13 cellular contexts compared by ENCODE assay signal in genomic region chr11:68077617-68078592, GRCh38. TPM values are rescaled to one million over a fixed set of nuclear protein-coding genes. Genes with fewer than 3 reads are reported as not detected.
DNase-seq lines count a peak whose midpoint lies in the region; ATAC-seq and TF ChIP-seq lines count a peak whose summit lies in the region.
"Had no signal": no experiment of that assay in that cellular context is flagged by ENCODE, and none has a peak within 500 bp of the region (broad histone marks: within the 10 kb centered on the region; RNA-seq: fewer than 3 reads in every experiment).

No MANE protein-coding gene starts in this region.

- POLR2A ChIA-PET in IMR-90 (lab: Charles Lee; ENCODE audit: unreplicated experiment), result no interaction called here

- in situ Hi-C loops in IMR-90 (cut with MboI; ENCODE audit: low sequenced_read_pairs), result no loop called here
- in situ Hi-C loops in transverse colon (cut with MboI; ENCODE audit: low pct_ligation_motif_present in 1 of 4, low pct_unique_long_range_greater_than_20kb in 1 of 4, low sequenced_read_pairs in 3 of 4), result loop anchor here in 1 of 4 donors (10.0 kb wide), 1 partner anchor 87 kb away; no protein-coding TSS in a partner anchor

- peaks cover 6% of the 10 kb centered on the region for H3K9me1 ChIP-seq in IMR-90 (ENCODE audit: insufficient read depth, low read length)

- H3K4me2 ChIP-seq in IMR-90 (ENCODE audit: low read depth, low read length), result no peak overlapping the region

- no TSS peak for BruUV-seq in IMR-90 (replicated peaks; lab: Mats Ljungman, UMichigan)

- no peak overlapping the region; the same call in 1 of the 2 replicates for H3K23ac ChIP-seq in IMR-90 (ENCODE audit: low read depth, low read length)

- H2BK15ac ChIP-seq in IMR-90 (ENCODE audit: low read depth, low read length), result no peak overlapping the region

- TF ChIP-seq CTCF in IMR-90 (conservative IDR thresholded peaks at IDR 0.05; ENCODE audit: low read depth, low read length) (no peak), transverse colon (IDR thresholded peaks at IDR 0.05) (no peak)

- H2BK120ac ChIP-seq in IMR-90 (ENCODE audit: low read depth, low read length), result no peak overlapping the region

- no peak overlapping the region for H2BK20ac ChIP-seq in IMR-90 (ENCODE audit: low read depth, low read length)

- H3K56ac ChIP-seq in IMR-90 (ENCODE audit: extremely low read depth, insufficient read depth, low read length), result no peak overlapping the region

- no peak overlapping the region for H2AK5ac ChIP-seq in IMR-90 (ENCODE audit: low read depth, low read length)

- 84% methylated on average over 4 of the region's 8 CpGs; no CpG with 5 or more reads in 1 of the 2 experiments for WGBS in IMR-90 (ENCODE audit: extremely low coverage in 2 of 2, insufficient read length in 1 of 2), 2 experiments
- WGBS in transverse colon (ENCODE audit: low coverage in 1 of 2), 2 donors, result 76% methylated on average over 7 to 8 of the region's 8 CpGs

- H3K14ac ChIP-seq in IMR-90 (replicated peaks; ENCODE audit: low read depth, low read length), result no peak overlapping the region; the same call in 1 of the 2 replicates

- H3K9me3 ChIP-seq in IMR-90 (ENCODE audit: control insufficient read depth, insufficient read depth, low read length) (no peaks in the 10 kb centered on the region), transverse colon (no peaks in the 10 kb centered on the region)
- H3K9me3 ChIP-seq in effector memory CD4-positive, alpha-beta T cell (ENCODE audit: control insufficient read depth, low read length), result no peaks in the 10 kb centered on the region
- H3K9me3 ChIP-seq: ascending aorta had no signal

- H3K4ac ChIP-seq in IMR-90 (ENCODE audit: low read depth, low read length), result no peak overlapping the region

- no peak overlapping the region for H4K5ac ChIP-seq in IMR-90 (ENCODE audit: low read depth, low read length)

- H4K8ac ChIP-seq in IMR-90 (ENCODE audit: low read depth in 2 of 2, low read length in 2 of 2), result no peak overlapping the region

- no peak for TF ChIP-seq EP300 in transverse colon (IDR thresholded peaks at IDR 0.05; ENCODE audit: low read depth)

- H4K91ac ChIP-seq in IMR-90 (ENCODE audit: insufficient read depth, low read depth, low read length), result no peak overlapping the region

- no peak overlapping the region for H3K4me3 ChIP-seq in IMR-90 (ENCODE audit: insufficient read depth, low read depth, low read length)
- H3K4me3 ChIP-seq in effector memory CD4-positive, alpha-beta T cell (ENCODE audit: insufficient read depth, low read depth, low read length, poor library complexity, severe bottlenecking), result no peak overlapping the region
- H3K4me3 ChIP-seq in transverse colon, result no peak overlapping the region
- H3K4me3 ChIP-seq: ascending aorta had no signal

- CTCF ChIA-PET in IMR-90 (lab: Yijun Ruan, JAX), result no interaction called here

- no peak overlapping the region for H3K27ac ChIP-seq in IMR-90 (ENCODE audit: insufficient read depth, low read length)
- H3K27ac ChIP-seq in effector memory CD4-positive, alpha-beta T cell (ENCODE audit: insufficient read depth, low read length, poor library complexity, severe bottlenecking), result no peak overlapping the region
- no peak overlapping the region for H3K27ac ChIP-seq in transverse colon
- H3K27ac ChIP-seq: ascending aorta, RWPE1 had no signal

- H3K27me3 ChIP-seq in IMR-90 (ENCODE audit: control insufficient read depth, insufficient read depth, low read length) (no peaks in the 10 kb centered on the region), transverse colon (no peaks in the 10 kb centered on the region)
- no peaks in the 10 kb centered on the region for H3K27me3 ChIP-seq in effector memory CD4-positive, alpha-beta T cell (replicated peaks; ENCODE audit: control insufficient read depth, insufficient read depth, low read length, poor library complexity, severe bottlenecking)
- H3K27me3 ChIP-seq: ascending aorta had no signal

- H4K20me1 ChIP-seq in IMR-90 (ENCODE audit: insufficient read depth, low read length), result peaks cover 3% of the 10 kb centered on the region; the same call in 1 of the 2 replicates

- peak; percentile 63 for ATAC-seq in Right ventricle myocardium superior (ENCODE audit: poor library complexity)
- ATAC-seq in IMR-90 (ENCODE audit: low read depth), result no peak
- ATAC-seq in left ventricle myocardium superior, result peak; percentile 74

- H3K4me1 ChIP-seq in IMR-90 (ENCODE audit: control insufficient read depth, insufficient read depth, low read length) (no peaks in the 10 kb centered on the region), transverse colon (peaks cover 0 to 11% (median 0%) of the 10 kb centered on the region in 4 donors)
- no peaks in the 10 kb centered on the region for H3K4me1 ChIP-seq in effector memory CD4-positive, alpha-beta T cell (ENCODE audit: control insufficient read depth, insufficient read depth, low read length, poor library complexity, severe bottlenecking)
- H3K4me1 ChIP-seq: ascending aorta had no signal

- H3K36me3 ChIP-seq in IMR-90 (ENCODE audit: control insufficient read depth, insufficient read depth, low read length) (peaks cover 13% of the 10 kb centered on the region), transverse colon (peaks cover 0 to 6% (median 0%) of the 10 kb centered on the region in 4 donors)
- H3K36me3 ChIP-seq in effector memory CD4-positive, alpha-beta T cell (ENCODE audit: control insufficient read depth, insufficient read depth, low read length), result no peaks in the 10 kb centered on the region
- H3K36me3 ChIP-seq: ascending aorta had no signal

- H2AFZ ChIP-seq in IMR-90 (replicated peaks; ENCODE audit: low read length, poor library complexity), result no peak overlapping the region

- DNase-seq in Right ventricle myocardium superior (no peak), cardiac septum (ENCODE audit: low spot score) (no peak), IMR-90 (peak; percentile 18), left ventricle myocardium superior (no peak), ureter (ENCODE audit: low spot score) (peak; percentile 45), T-helper 1 cell (no peak), transverse colon (no peak)
- no peak for DNase-seq in effector memory CD4-positive, alpha-beta T cell
- DNase-seq: ACHN; DND-41; stimulated activated CD4-positive, alpha-beta T cell treated with anti-CD3 and anti-CD28 coated beads, Interleukin-4, amount 100 ng/mL, for 4 hours had no signal

- peaks cover 0 to 3% of the 10 kb centered on the region in 2 experiments; a peak in 1 of 4 replicates for H3K79me1 ChIP-seq in IMR-90 (ENCODE audit: low read depth in 1 of 2, low read length in 2 of 2)

- no peak overlapping the region for H2AK9ac ChIP-seq in IMR-90 (replicated peaks; ENCODE audit: low read depth, low read length, poor library complexity)

- H3K9ac ChIP-seq in IMR-90 (ENCODE audit: low read depth, low read length), result no peak overlapping the region

- dilution Hi-C loops in IMR-90 (cut with HindIII; ENCODE audit: low sequenced_read_pairs, unreplicated experiment), result no loop called here

- H2BK5ac ChIP-seq in IMR-90 (ENCODE audit: low read depth, low read length, poor library complexity, severe bottlenecking), result no peak overlapping the region

- no peak for TF ChIP-seq RAD21 in IMR-90 (IDR thresholded peaks at IDR 0.05; ENCODE audit: low read length)

- H3K18ac ChIP-seq in IMR-90 (ENCODE audit: low read depth, low read length), result no peak overlapping the region

- intact Hi-C loops in Right ventricle myocardium superior (cut with DNase I), result loop anchor here (10.0 kb wide), 1 partner anchor 107 kb away; no protein-coding TSS in a partner anchor
- intact Hi-C loops in cardiac septum (cut with DNase I), result no loop called here
- intact Hi-C loops in IMR-90 (cut with micrococcal nuclease), result no loop called here
- intact Hi-C loops in left ventricle myocardium superior (cut with micrococcal nuclease), result no loop called here
- intact Hi-C loops in transverse colon (cut with DNase I; ENCODE audit: low total_unique reads), result no loop called here

- TF ChIP-seq POLR2A in IMR-90 (IDR thresholded peaks at IDR 0.05; ENCODE audit: low read depth, low read length) (no peak), transverse colon (IDR thresholded peaks at IDR 0.05) (no peak)

TF ChIP-seq in IMR-90, 13 proteins besides CTCF, POLR2A, EP300 and RAD21 (continues in another document):
- TF ChIP-seq USF2 (IDR thresholded peaks at IDR 0.05; ENCODE audit: low read depth, low read length) (no peak), FOS (IDR thresholded peaks at IDR 0.05; ENCODE audit: low read depth, low read length) (no peak), RFX5 (IDR thresholded peaks at IDR 0.05; ENCODE audit: low read depth, low read length) (no peak), NFE2L2 (IDR thresholded peaks at IDR 0.05; ENCODE audit: low read depth, low read length) (no peak), BHLHE40 (IDR thresholded peaks at IDR 0.05; ENCODE audit: low read depth, low read length) (no peak)

RNA-seq across cellular contexts. Expression of gene TCIRG1, which starts 39.1 kb away (rescaled TPM):
- total RNA-seq in Right ventricle myocardium superior (22.3 TPM), cardiac septum (26.5 TPM), IMR-90 (2012; rRNA removed) (25.3 and 30.8 TPM in 2 replicates), left ventricle myocardium superior (25.8 TPM), ureter (134 TPM), transverse colon (100 to 1,000 TPM; 260 to 697 (median 380) TPM)
- 117 and 148 TPM in 2 replicates for polyA plus RNA-seq in IMR-90 (2012; rRNA removed)
- 31.2 and 68.1 TPM in 2 replicates for polyA plus RNA-seq in IMR-90 (2012; cell fraction: cytosol; rRNA removed)
- 905 and 2,934 TPM in 2 replicates for polyA plus RNA-seq in IMR-90 (2012; cell fraction: nucleus; rRNA removed; ENCODE audit: low replicate concordance)

RNA-seq across cellular contexts. Expression of gene CHKA, which starts 43.3 kb away (rescaled TPM):
- 8.4 TPM for total RNA-seq in Right ventricle myocardium superior
- 10.2 TPM for total RNA-seq in cardiac septum
- 4.5 and 6.7 TPM in 2 replicates for total RNA-seq in IMR-90 (2012; rRNA removed)
- 6.9 and 8.4 TPM in 2 replicates for polyA plus RNA-seq in IMR-90 (2012; rRNA removed)
- 3.5 and 3.9 TPM in 2 replicates for polyA plus RNA-seq in IMR-90 (2012; cell fraction: cytosol; rRNA removed)
- 32.6 and 52.6 TPM in 2 replicates for polyA plus RNA-seq in IMR-90 (2012; cell fraction: nucleus; rRNA removed; ENCODE audit: low replicate concordance)
- total RNA-seq in left ventricle myocardium superior, result 10.6 TPM
- total RNA-seq in ureter, result 66.2 TPM
- total RNA-seq in transverse colon, result 100 to 1,000 TPM in 3 of 4 donors, 10 to 100 TPM in 1; 41.6 to 253 (median 121) TPM

RNA-seq across cellular contexts. Expression of gene NDUFS8, which starts 47.4 kb away (rescaled TPM):
- 474 TPM for total RNA-seq in Right ventricle myocardium superior
- total RNA-seq in cardiac septum, result 315 TPM
- 80.0 and 85.9 TPM in 2 replicates for total RNA-seq in IMR-90 (2012; rRNA removed)
- polyA plus RNA-seq in IMR-90 (2012; rRNA removed), result 131 and 165 TPM in 2 replicates
- polyA plus RNA-seq in IMR-90 (2012; cell fraction: cytosol; rRNA removed), result 305 and 345 TPM in 2 replicates
- polyA plus RNA-seq in IMR-90 (2012; cell fraction: nucleus; rRNA removed; ENCODE audit: low replicate concordance), result 87.1 and 239 TPM in 2 replicates
- 514 TPM for total RNA-seq in left ventricle myocardium superior
- 172 TPM for total RNA-seq in ureter
- 100 to 1,000 TPM; 155 to 226 (median 188) TPM for total RNA-seq in transverse colon

Comparison
In these comparisons a context has a peak if more than half of its experiments do, and no peak if none do; other contexts are left out.
1. DNase-seq: peak in IMR-90 (single experiment) and ureter (single experiment); none in Right ventricle myocardium superior (single experiment), cardiac septum (single experiment), left ventricle myocardium superior (single experiment), T-helper 1 cell (0 of 5), effector memory CD4-positive, alpha-beta T cell (0 of 3) and transverse colon (single experiment).